Comparison of ENCODE assay signal across 1 cellular context in the genomic region with DNA sequence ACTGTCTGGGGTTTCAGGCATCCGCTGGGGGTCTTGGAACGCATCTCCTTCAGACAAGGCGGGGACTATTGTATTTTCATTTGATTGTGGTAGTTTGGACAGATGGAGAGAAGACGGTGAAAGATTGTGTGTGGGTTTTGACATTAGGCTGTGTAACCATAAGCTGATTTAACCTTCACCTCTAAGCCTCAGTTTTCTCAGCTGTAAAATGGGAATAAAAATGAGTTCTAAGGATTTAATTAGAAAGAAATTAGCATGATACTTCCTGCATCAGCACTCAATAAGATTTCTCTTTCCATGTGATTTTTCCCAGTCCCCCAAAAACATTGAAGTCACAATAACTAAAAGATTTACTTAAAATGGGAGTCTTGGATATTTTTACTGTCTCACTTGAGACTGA.
TF ChIP-seq lines count a peak whose summit lies in the region.

No MANE protein-coding gene starts in this region.

TF ChIP-seq in GM23338, 12 proteins besides CTCF, POLR2A, EP300 and RAD21 (continued from another document):
- TF ChIP-seq, protein P1, sequence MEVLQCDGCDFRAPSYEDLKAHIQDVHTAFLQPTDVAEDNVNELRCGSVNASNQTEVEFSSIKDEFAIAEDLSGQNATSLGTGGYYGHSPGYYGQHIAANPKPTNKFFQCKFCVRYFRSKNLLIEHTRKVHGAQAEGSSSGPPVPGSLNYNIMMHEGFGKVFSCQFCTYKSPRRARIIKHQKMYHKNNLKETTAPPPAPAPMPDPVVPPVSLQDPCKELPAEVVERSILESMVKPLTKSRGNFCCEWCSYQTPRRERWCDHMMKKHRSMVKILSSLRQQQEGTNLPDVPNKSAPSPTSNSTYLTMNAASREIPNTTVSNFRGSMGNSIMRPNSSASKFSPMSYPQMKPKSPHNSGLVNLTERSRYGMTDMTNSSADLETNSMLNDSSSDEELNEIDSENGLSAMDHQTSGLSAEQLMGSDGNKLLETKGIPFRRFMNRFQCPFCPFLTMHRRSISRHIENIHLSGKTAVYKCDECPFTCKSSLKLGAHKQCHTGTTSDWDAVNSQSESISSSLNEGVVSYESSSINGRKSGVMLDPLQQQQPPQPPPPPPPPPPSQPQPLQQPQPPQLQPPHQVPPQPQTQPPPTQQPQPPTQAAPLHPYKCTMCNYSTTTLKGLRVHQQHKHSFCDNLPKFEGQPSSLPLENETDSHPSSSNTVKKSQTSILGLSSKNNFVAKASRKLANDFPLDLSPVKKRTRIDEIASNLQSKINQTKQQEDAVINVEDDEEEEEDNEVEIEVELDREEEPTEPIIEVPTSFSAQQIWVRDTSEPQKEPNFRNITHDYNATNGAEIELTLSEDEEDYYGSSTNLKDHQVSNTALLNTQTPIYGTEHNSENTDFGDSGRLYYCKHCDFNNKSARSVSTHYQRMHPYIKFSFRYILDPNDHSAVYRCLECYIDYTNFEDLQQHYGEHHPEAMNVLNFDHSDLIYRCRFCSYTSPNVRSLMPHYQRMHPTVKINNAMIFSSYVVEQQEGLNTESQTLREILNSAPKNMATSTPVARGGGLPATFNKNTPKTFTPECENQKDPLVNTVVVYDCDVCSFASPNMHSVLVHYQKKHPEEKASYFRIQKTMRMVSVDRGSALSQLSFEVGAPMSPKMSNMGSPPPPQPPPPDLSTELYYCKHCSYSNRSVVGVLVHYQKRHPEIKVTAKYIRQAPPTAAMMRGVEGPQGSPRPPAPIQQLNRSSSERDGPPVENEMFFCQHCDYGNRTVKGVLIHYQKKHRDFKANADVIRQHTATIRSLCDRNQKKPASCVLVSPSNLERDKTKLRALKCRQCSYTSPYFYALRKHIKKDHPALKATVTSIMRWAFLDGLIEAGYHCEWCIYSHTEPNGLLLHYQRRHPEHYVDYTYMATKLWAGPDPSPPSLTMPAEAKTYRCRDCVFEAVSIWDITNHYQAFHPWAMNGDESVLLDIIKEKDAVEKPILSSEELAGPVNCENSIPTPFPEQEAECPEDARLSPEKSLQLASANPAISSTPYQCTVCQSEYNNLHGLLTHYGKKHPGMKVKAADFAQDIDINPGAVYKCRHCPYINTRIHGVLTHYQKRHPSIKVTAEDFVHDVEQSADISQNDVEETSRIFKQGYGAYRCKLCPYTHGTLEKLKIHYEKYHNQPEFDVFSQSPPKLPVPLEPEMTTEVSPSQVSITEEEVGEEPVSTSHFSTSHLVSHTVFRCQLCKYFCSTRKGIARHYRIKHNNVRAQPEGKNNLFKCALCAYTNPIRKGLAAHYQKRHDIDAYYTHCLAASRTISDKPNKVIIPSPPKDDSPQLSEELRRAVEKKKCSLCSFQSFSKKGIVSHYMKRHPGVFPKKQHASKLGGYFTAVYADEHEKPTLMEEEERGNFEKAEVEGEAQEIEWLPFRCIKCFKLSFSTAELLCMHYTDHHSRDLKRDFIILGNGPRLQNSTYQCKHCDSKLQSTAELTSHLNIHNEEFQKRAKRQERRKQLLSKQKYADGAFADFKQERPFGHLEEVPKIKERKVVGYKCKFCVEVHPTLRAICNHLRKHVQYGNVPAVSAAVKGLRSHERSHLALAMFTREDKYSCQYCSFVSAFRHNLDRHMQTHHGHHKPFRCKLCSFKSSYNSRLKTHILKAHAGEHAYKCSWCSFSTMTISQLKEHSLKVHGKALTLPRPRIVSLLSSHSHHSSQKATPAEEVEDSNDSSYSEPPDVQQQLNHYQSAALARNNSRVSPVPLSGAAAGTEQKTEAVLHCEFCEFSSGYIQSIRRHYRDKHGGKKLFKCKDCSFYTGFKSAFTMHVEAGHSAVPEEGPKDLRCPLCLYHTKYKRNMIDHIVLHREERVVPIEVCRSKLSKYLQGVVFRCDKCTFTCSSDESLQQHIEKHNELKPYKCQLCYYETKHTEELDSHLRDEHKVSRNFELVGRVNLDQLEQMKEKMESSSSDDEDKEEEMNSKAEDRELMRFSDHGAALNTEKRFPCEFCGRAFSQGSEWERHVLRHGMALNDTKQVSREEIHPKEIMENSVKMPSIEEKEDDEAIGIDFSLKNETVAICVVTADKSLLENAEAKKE (CRISPR knock-in tag; IDR thresholded peaks at IDR 0.05): no peak
- TF ChIP-seq JUNB (IDR thresholded peaks at IDR 0.05; ENCODE audit: unreplicated experiment): no peak
- no peak for TF ChIP-seq NANOG (IDR thresholded peaks at IDR 0.05; ENCODE audit: borderline replicate concordance)
- no peak for TF ChIP-seq POLR2AphosphoS5 (IDR thresholded peaks at IDR 0.05; ENCODE audit: low read depth)
- no peak for TF ChIP-seq ZNF331 (CRISPR knock-in tag; IDR thresholded peaks at IDR 0.05; ENCODE audit: low read depth)
